ENCODE assay signal across 32 cellular contexts in the genomic region with DNA sequence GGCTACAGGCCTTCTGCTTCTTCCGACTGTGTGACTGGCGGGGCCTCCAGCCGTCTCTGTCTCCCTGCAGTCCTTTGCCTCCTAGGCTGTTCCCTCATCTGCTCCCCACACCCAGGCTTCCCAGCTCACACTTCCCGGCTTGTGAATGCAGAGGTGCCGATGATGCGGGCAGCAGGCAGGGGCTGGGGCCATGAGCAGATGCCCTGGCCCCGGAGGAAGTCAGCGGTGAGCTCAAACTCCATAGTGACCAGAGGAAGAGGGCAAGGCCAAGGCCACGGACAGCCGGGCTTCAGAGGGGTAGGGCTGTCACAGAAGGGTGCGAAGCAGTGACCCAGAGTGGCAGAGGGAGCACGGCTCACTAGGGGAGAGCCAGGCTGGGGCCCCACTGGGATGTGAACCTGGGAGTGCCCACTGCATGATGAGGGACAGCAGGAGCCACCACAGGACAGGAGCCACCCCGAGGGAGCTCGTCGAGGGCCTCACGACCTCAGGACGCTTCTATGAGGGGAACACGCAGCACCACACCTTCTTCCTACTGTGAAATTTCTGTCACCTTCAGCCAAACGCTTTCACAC.
"Had no signal": no experiment of that assay in that cellular context is flagged by ENCODE, and none has a peak within 500 bp of the region (broad histone marks: within the 10 kb centered on the region; RNA-seq: fewer than 3 reads in every experiment).

No MANE protein-coding gene starts in this region.

- DNase-seq: hippocampal formation; kidney glomerular epithelial cell; left cardiac atrium; left ventricle myocardium superior; lower lobe of right lung; mammary epithelial cell; mesenchymal stem cell; naive B cell; natural killer cell; nephron progenitor cell; nucleus accumbens; pancreas; retina; right cardiac atrium; sigmoid colon; small intestine; stimulated activated CD4-positive, alpha-beta T cell treated with anti-CD3 and anti-CD28 coated beads, Interleukin-1b, Interleukin-23, amount 100 ng/mL, for 48 hours; stimulated activated CD4-positive, alpha-beta T cell treated with anti-CD3 and anti-CD28 coated beads, Interleukin-2, amount 100 ng/mL, for 48 hours; stimulated activated CD4-positive, alpha-beta T cell treated with anti-CD3 and anti-CD28 coated beads, Interleukin-4, amount 100 ng/mL, for 4 hours; stimulated activated CD8-positive, alpha-beta memory T cell treated with anti-CD3 and anti-CD28 coated beads, Interleukin-4, amount 100 ng/mL, for 48 hours; stimulated activated naive B cell treated with anti-CD40 and anti-IgM and Interleukin-4, amounts not matched to agents 10 μg/mL and 1 μg/mL and 100 μg/mL, for 72 hours; stimulated activated naive CD8-positive, alpha-beta T cell treated with anti-CD3 and anti-CD28 coated beads, Interleukin-15, Interleukin-2, amounts not matched to agents 100 U/mL and 50 U/mL, for 24 hours; stomach; trophoblast cell; upper lobe of right lung had no signal

- H3K36me3 Mint-ChIP-seq: mesothelial cell of epicardium; naive B cell; natural killer cell; stimulated activated naive B cell treated with anti-CD40 and anti-IgM and Interleukin-4, amounts not matched to agents 10 μg/mL and 1 μg/mL and 100 μg/mL, for 72 hours had no signal

- H3K4me1 ChIP-seq: lower lobe of right lung, pancreas, prostate gland, sigmoid colon, stomach, tibial artery, upper lobe of right lung had no signal

- H3K27me3 Mint-ChIP-seq: naive B cell had no signal

- H3K27ac ChIP-seq: lower lobe of right lung, pancreas, prostate gland, sigmoid colon, stomach, thoracic aorta, tibial artery, upper lobe of right lung had no signal

- H3K4me3 ChIP-seq: lower lobe of right lung, pancreas, prostate gland, sigmoid colon, stomach, thoracic aorta, tibial artery, upper lobe of right lung had no signal

- H3K27me3 ChIP-seq: pancreas, sigmoid colon, tibial artery, upper lobe of right lung had no signal

- H3K4me1 Mint-ChIP-seq: mesothelial cell of epicardium; naive B cell; natural killer cell; nephron progenitor cell; stimulated activated naive B cell treated with anti-CD40 and anti-IgM and Interleukin-4, amounts not matched to agents 10 μg/mL and 1 μg/mL and 100 μg/mL, for 72 hours had no signal

- H3K9me3 Mint-ChIP-seq: mesothelial cell of epicardium; naive B cell; natural killer cell; nephron progenitor cell; stimulated activated naive B cell treated with anti-CD40 and anti-IgM and Interleukin-4, amounts not matched to agents 10 μg/mL and 1 μg/mL and 100 μg/mL, for 72 hours had no signal

- H3K27ac Mint-ChIP-seq: mesothelial cell of epicardium; naive B cell; natural killer cell; nephron progenitor cell; stimulated activated naive B cell treated with anti-CD40 and anti-IgM and Interleukin-4, amounts not matched to agents 10 μg/mL and 1 μg/mL and 100 μg/mL, for 72 hours had no signal

- H3K4me3 Mint-ChIP-seq: mesothelial cell of epicardium; naive B cell; natural killer cell; nephron progenitor cell; stimulated activated naive B cell treated with anti-CD40 and anti-IgM and Interleukin-4, amounts not matched to agents 10 μg/mL and 1 μg/mL and 100 μg/mL, for 72 hours had no signal

- H3K9me3 ChIP-seq: lower lobe of right lung, pancreas, prostate gland, sigmoid colon, stomach, thoracic aorta, tibial artery, upper lobe of right lung had no signal

- ATAC-seq: left lobe of liver; left ventricle myocardium superior; lower lobe of right lung; natural killer cell; pancreas; stimulated activated naive B cell treated with anti-CD40 and anti-IgM and Interleukin-4, amounts not matched to agents 10 μg/mL and 1 μg/mL and 100 μg/mL, for 72 hours; stimulated activated naive CD8-positive, alpha-beta T cell treated with anti-CD3 and anti-CD28 coated beads, Interleukin-15, Interleukin-2, amounts not matched to agents 100 U/mL and 50 U/mL, for 24 hours; upper lobe of right lung had no signal

- H3K36me3 ChIP-seq: lower lobe of right lung, pancreas, prostate gland, sigmoid colon, stomach, thoracic aorta, tibial artery, upper lobe of right lung had no signal

- FAIRE-seq: keratinocyte, pancreas, small intestine, urothelium cell line had no signal
